Comparison of ENCODE assay signal across 17 cellular contexts in genomic region chr17:75266315-75267145, GRCh38. TPM values are rescaled to one million over a fixed set of nuclear protein-coding genes. Genes with fewer than 3 reads are reported as not detected.
DNase-seq lines count a peak whose midpoint lies in the region; ATAC-seq, FAIRE-seq and TF ChIP-seq lines count a peak whose summit lies in the region.
"Had no signal": no experiment of that assay in that cellular context is flagged by ENCODE, and none has a peak within 500 bp of the region (broad histone marks: within the 10 kb centered on the region; RNA-seq: fewer than 3 reads in every experiment).

No MANE protein-coding gene starts in this region.

- no peak overlapping the region for H2AK5ac ChIP-seq in H1 (ENCODE audit: low read depth, low read length)

- TF ChIP-seq POLR2A in HepG2 (IDR thresholded peaks at IDR 0.05; ENCODE audit: insufficient read depth in 1 of 2, low read depth in 2 of 2, low read length in 2 of 2) (0 out of 4 replicates have a peak, but pooled peaks of 1 of the 2 experiments have one; percentile 12), right lobe of liver (IDR thresholded peaks at IDR 0.05) (no peak), H1 (IDR thresholded peaks at IDR 0.05; ENCODE audit: control extremely low read depth in 1 of 2, low read depth in 2 of 2, low read length in 2 of 2) (0 out of 3 replicates have a peak, but pooled peaks of 1 of the 2 experiments have one; percentile 33)

- H2BK120ac ChIP-seq in H1 (replicated peaks; ENCODE audit: low read depth, low read length) = no peak overlapping the region

- peaks cover 21% of the 10 kb centered on the region for H3K79me2 ChIP-seq in HepG2 (ENCODE audit: insufficient read depth, low read length)
- H3K79me2 ChIP-seq in H1 (ENCODE audit: control insufficient read depth in 1 of 2, insufficient read depth in 2 of 2, low read length in 2 of 2) = peaks cover 0 to 12% of the 10 kb centered on the region in 2 experiments; a peak in 2 of 4 replicates

- H2AFZ ChIP-seq in HepG2 (ENCODE audit: low read length) (no peak overlapping the region), H1 (ENCODE audit: low read length) (no peak overlapping the region)

- H3K4me2 ChIP-seq in HepG2 (ENCODE audit: low read depth, low read length) (no peak overlapping the region), H1 (ENCODE audit: insufficient read depth in 1 of 2, low read depth in 2 of 2, low read length in 2 of 2) (no peak overlapping the region)

- ATAC-seq in HepG2 = no peak
- ATAC-seq in right lobe of liver = no peak
- ATAC-seq in HG03097 (IDR thresholded peaks at IDR 0.05; ENCODE audit: low FRiP score, unreplicated experiment) = no peak

- WGBS in HepG2 (ENCODE audit: low lambda C conversion rate) = 96% methylated on average over 12 of the region's 13 CpGs
- whole genome bisulfite sequencing in right lobe of liver (ENCODE audit: insufficient coverage, low coverage, low lambda C conversion rate, missing lambda C conversion rate) = 75% methylated on average over 2 of the region's 13 CpGs
- 87% methylated on average over 13 of the region's 13 CpGs; no CpG with 5 or more reads in 1 of the 2 experiments for WGBS in H1 (ENCODE audit: extremely low coverage in 1 of 2, insufficient coverage in 1 of 2, insufficient read length in 1 of 2, insufficient replicate concordance in 2 of 2, low coverage in 1 of 2, low lambda C conversion rate in 2 of 2, missing lambda C conversion rate in 1 of 2), 2 experiments

- no peak overlapping the region for H4K5ac ChIP-seq in H1 (ENCODE audit: insufficient read length, low read depth, low read length)

- no peak overlapping the region for H2BK20ac ChIP-seq in H1 (ENCODE audit: low read length)

- TF ChIP-seq RAD21 in HepG2 (CRISPR knock-in tag; IDR thresholded peaks at IDR 0.05) (no peak), H1 (IDR thresholded peaks at IDR 0.05 in 1 of 2, conservative IDR thresholded peaks at IDR 0.05 in 1 of 2; ENCODE audit: low read depth in 2 of 2, low read length in 2 of 2) (no peak)

- no peak overlapping the region for H3K56ac ChIP-seq in H1 (replicated peaks; ENCODE audit: insufficient read length, low read depth, low read length)

- no peak overlapping the region for H3K4ac ChIP-seq in H1 (replicated peaks; ENCODE audit: insufficient read length, low read depth, low read length)

- H3K23me2 ChIP-seq in H1 (ENCODE audit: low read depth, low read length) = peaks cover 20% of the 10 kb centered on the region

- no TSS peak for BruUV-seq in HepG2 (replicated peaks; lab: Mats Ljungman, UMichigan)

- no peak overlapping the region for H2BK15ac ChIP-seq in H1 (ENCODE audit: low read length)

- H3K14ac ChIP-seq in H1 (ENCODE audit: insufficient read length) = no peak overlapping the region

- H3K4me3 ChIP-seq in HepG2 (replicated peaks in 1 of 3; ENCODE audit: insufficient read depth in 1 of 3, low read depth in 2 of 3, low read length in 3 of 3) = no peak overlapping the region
- H3K4me3 ChIP-seq in right lobe of liver = no peak overlapping the region
- no peak overlapping the region for H3K4me3 ChIP-seq in H1 (ENCODE audit: extremely low read depth in 1 of 4, insufficient read depth in 2 of 4, low read depth in 3 of 4, low read length in 4 of 4)
- H3K4me3 ChIP-seq: testis had no signal

- intact Hi-C loops in HepG2 (cut with micrococcal nuclease; ENCODE audit: unreplicated experiment) = no loop called here
- intact Hi-C loops in right lobe of liver (cut with DNase I) = no loop called here

- H4K20me1 ChIP-seq in HepG2 (ENCODE audit: insufficient read depth, low read length) = no peaks in the 10 kb centered on the region
- peaks cover 2 to 7% of the 10 kb centered on the region in 2 experiments for H4K20me1 ChIP-seq in H1 (replicated peaks in 1 of 2; ENCODE audit: control insufficient read depth in 1 of 2, insufficient read depth in 2 of 2, low read length in 2 of 2)

- H2BK12ac ChIP-seq in H1 (ENCODE audit: low read depth, low read length) = no peak overlapping the region

- H3K9me3 ChIP-seq in HepG2 (ENCODE audit: low read length) (no peaks in the 10 kb centered on the region), right lobe of liver (no peaks in the 10 kb centered on the region), H1 (ENCODE audit: insufficient read depth in 2 of 2, low read depth in 1 of 2, low read length in 1 of 2) (no peaks in the 10 kb centered on the region)
- H3K9me3 ChIP-seq: testis had no signal

- H4K8ac ChIP-seq in H1 (ENCODE audit: extremely low read depth, insufficient read depth, low read length) = peak overlapping the region; percentile 29; the same call in 1 of the 2 replicates

- H3K79me1 ChIP-seq in H1 (ENCODE audit: low read depth, low read length) = no peaks in the 10 kb centered on the region

- no peaks in the 10 kb centered on the region; a peak in 1 of 5 replicates for H3K27me3 ChIP-seq in HepG2 (ENCODE audit: control insufficient read depth in 1 of 2, insufficient read depth in 2 of 2, low read length in 2 of 2)
- no peaks in the 10 kb centered on the region for H3K27me3 ChIP-seq in right lobe of liver
- no peaks in the 10 kb centered on the region for H3K27me3 ChIP-seq in H1 (replicated peaks in 1 of 4; ENCODE audit: control insufficient read depth in 3 of 4, extremely low read depth in 1 of 4, insufficient read depth in 3 of 4, low read length in 3 of 4)
- H3K27me3 ChIP-seq: testis had no signal

- in situ Hi-C loops in HepG2 (cut with HindIII; ENCODE audit: extremely low pct_ligation_motif_present, low pct_unique_long_range_greater_than_20kb) = loop anchor here (5.0 kb wide), 1 partner anchor 146 kb away; no protein-coding TSS in a partner anchor

- H3K36me3 ChIP-seq in HepG2 (replicated peaks in 1 of 2; ENCODE audit: control insufficient read depth in 1 of 2, insufficient read depth in 2 of 2, low read length in 2 of 2) = peaks cover 13 to 29% of the 10 kb centered on the region in 2 experiments
- peaks cover 0 to 27% (median 9%) of the 10 kb centered on the region in 4 donors for H3K36me3 ChIP-seq in right lobe of liver
- H3K36me3 ChIP-seq in H1 (ENCODE audit: control insufficient read depth in 2 of 4, insufficient read depth in 4 of 4, low read length in 3 of 4) = peaks cover 12 to 34% (median 25%) of the 10 kb centered on the region in 4 experiments

- H3K9ac ChIP-seq in HepG2 (ENCODE audit: insufficient read depth, low read depth, low read length) = no peak overlapping the region
- H3K9ac ChIP-seq in H1 (replicated peaks in 1 of 4; ENCODE audit: extremely low read depth in 1 of 4, low read depth in 3 of 4, low read length in 3 of 4) = no peak overlapping the region

- DNase-seq in HepG2 (ENCODE audit: low spot score) (no peak), right lobe of liver (no peak), NCI-H2196 (lab: John Stamatoyannopoulos, UW; ENCODE audit: unreplicated experiment) (peak; percentile 92), H1 (ENCODE audit: low read depth in 1 of 2, low spot score in 2 of 2) (no peak), substantia nigra (lab: John Stamatoyannopoulos, UW) (peak in 25 of 49 donors; percentile 13 to 68 (median 47)), medulla oblongata (ENCODE audit: extremely low spot score) (no peak), 8988T (no peak)
- DNase-seq: activated CD4-positive, CD25-positive, alpha-beta regulatory T cell treated with anti-CD3 and anti-CD28 coated beads, Interleukin-2, amount 50 U/mL, for 72 hours; effector CD4-positive, alpha-beta T cell; kidney; NCI-H1105; NCI-H345; stimulated activated CD4-positive, alpha-beta T cell treated with anti-CD3 and anti-CD28 coated beads, Interleukin-4, amount 100 ng/mL, for 24 hours; stimulated activated CD8-positive, alpha-beta memory T cell treated with anti-CD3 and anti-CD28 coated beads, Interleukin-4, amount 100 ng/mL, for 48 hours; T-helper 9 cell; testis had no signal

- H4K91ac ChIP-seq in H1 (replicated peaks; ENCODE audit: insufficient read length, low read length) = no peak overlapping the region

- no peak for FAIRE-seq in HepG2 (lab: Jason Lieb, UNC)
- no peak for FAIRE-seq in H1 (lab: Jason Lieb, UNC)
- FAIRE-seq: kidney had no signal

- CTCF ChIA-PET in HepG2 (lab: Yijun Ruan, JAX; ENCODE audit: low intra/inter-chr PET ratio, low total read pairs) (interaction anchor here (1.5 to 2.0 kb wide), 2 partner anchors 57 to 146 kb away, joined by 4 to 10 read pairs; no protein-coding TSS in a partner anchor), H1 (lab: Charles Lee; ENCODE audit: partially characterized antibody) (interaction anchor here (0.6 to 21.2 kb wide), 13 partner anchors 6 to 921 kb away, joined by 3 to 369 read pairs (median 4); partner anchors contain the start of genes GGA3, GRB2, MRPS7 and NT5C)

- no peak for TF ChIP-seq EP300 in HepG2 (IDR thresholded peaks at IDR 0.05; ENCODE audit: low read depth in 2 of 2, low read length in 2 of 2)
- TF ChIP-seq EP300 in HepG2 (CRISPR knock-in tag; IDR thresholded peaks at IDR 0.05; ENCODE audit: borderline replicate concordance) = no peak
- no peak for TF ChIP-seq EP300 in H1 (IDR thresholded peaks at IDR 0.05; ENCODE audit: borderline replicate concordance in 1 of 2, low read depth in 2 of 2, low read length in 2 of 2)

- no peak overlapping the region for H2BK5ac ChIP-seq in H1 (ENCODE audit: low read depth, low read length)

- POLR2A ChIA-PET in HepG2 (lab: Yijun Ruan, JAX) (interaction anchor here (1.2 to 6.6 kb wide), 3 partner anchors 84 to 139 kb away, joined by 3 to 43 read pairs (median 13); partner anchors contain the start of genes GRB2 and SUMO2), H1 (lab: Charles Lee; ENCODE audit: partially characterized antibody) (interaction anchor here (0.7 to 6.7 kb wide), 8 partner anchors 10 to 84 kb away, joined by 3 to 53 read pairs (median 4); partner anchors contain the start of genes SLC25A19 and SUMO2)

- no peak for TF ChIP-seq CTCF in HepG2 (CRISPR knock-in tag; IDR thresholded peaks at IDR 0.05)
- no peak for TF ChIP-seq CTCF in right lobe of liver (IDR thresholded peaks at IDR 0.05)
- TF ChIP-seq CTCF in H1 (IDR thresholded peaks at IDR 0.05; ENCODE audit: control extremely low read depth in 1 of 3, insufficient read depth in 1 of 3, low read depth in 1 of 3, low read length in 3 of 3) = no peak

- no peak overlapping the region for H3K23ac ChIP-seq in H1 (ENCODE audit: insufficient read length)

- H3K27ac ChIP-seq in HepG2 (ENCODE audit: extremely low read length, insufficient read depth, low read length) (peak overlapping the region; percentile 34), right lobe of liver (no peak overlapping the region), H1 (ENCODE audit: low read depth, low read length) (no peak overlapping the region), substantia nigra (ENCODE audit: low read depth, low read length, poor library complexity, severe bottlenecking) (peak overlapping the region; percentile 28)
- H3K27ac ChIP-seq: testis had no signal

- H3K18ac ChIP-seq in H1 (ENCODE audit: extremely low read depth, low read length) = no peak overlapping the region

- H3K4me1 ChIP-seq in HepG2 (ENCODE audit: insufficient read depth, low read length) = peaks cover 46% of the 10 kb centered on the region
- H3K4me1 ChIP-seq in right lobe of liver = peaks cover 2 to 12% (median 5%) of the 10 kb centered on the region in 4 donors
- peaks cover 0 to 7% (median 5%) of the 10 kb centered on the region in 4 experiments; a peak in 4 of 7 replicates for H3K4me1 ChIP-seq in H1 (replicated peaks in 1 of 4; ENCODE audit: control insufficient read depth in 3 of 4, insufficient read depth in 4 of 4, low read length in 3 of 4)

RNA-seq across cellular contexts. Expression of gene MIF4GD, which starts 4.5 kb away (rescaled TPM):
- total RNA-seq in HepG2 (2016; rRNA removed; fragmentation: Illumina TruSeq; extraction: Trizol) (12.4 and 14.0 TPM in 2 replicates), right lobe of liver (10 to 100 TPM in 2 of 6 experiments, 1 to 10 TPM in 4; 7.3 to 21.9 (median 8.2) TPM)
- total RNA-seq in HepG2 (2016; cell fraction: cytosol; rRNA removed; fragmentation: Illumina TruSeq; extraction: Trizol; ENCODE audit: low read depth) = 14.9 and 19.4 TPM in 2 replicates
- 12.4 and 12.8 TPM in 2 replicates for total RNA-seq in HepG2 (2016; cell fraction: insoluble cytoplasmic fraction; rRNA removed; fragmentation: Illumina TruSeq; extraction: Trizol)
- total RNA-seq in HepG2 (2016; cell fraction: membrane; rRNA removed; fragmentation: Illumina TruSeq; extraction: Trizol) = 20.2 and 27.4 TPM in 2 replicates
- 7.5 and 8.5 TPM in 2 replicates for total RNA-seq in HepG2 (2016; cell fraction: nucleus; rRNA removed; fragmentation: Illumina TruSeq; extraction: Trizol)
- polyA plus RNA-seq in HepG2 (2011; rRNA removed) (28.0 and 28.5 TPM in 2 replicates), H1 (2011; rRNA removed) (51.1 and 60.6 TPM in 2 replicates)
- 30.7 and 36.9 TPM in 2 replicates for polyA plus RNA-seq in HepG2 (2011; cell fraction: cytosol; rRNA removed)
- 22.5 and 28.6 TPM in 2 replicates for polyA plus RNA-seq in HepG2 (2011; cell fraction: nucleus; rRNA removed)
- polyA plus RNA-seq in HepG2 (2012) = 16.1 and 23.1 TPM in 2 replicates
- 24.3 and 26.9 TPM in 2 replicates for polyA plus RNA-seq in HepG2 (2016; cell fraction: cytosol; fragmentation: Illumina TruSeq; extraction: Trizol; ENCODE audit: low read depth)
- polyA plus RNA-seq in HepG2 (2016; cell fraction: insoluble cytoplasmic fraction; fragmentation: Illumina TruSeq; extraction: Trizol; ENCODE audit: low read depth) = 14.3 and 16.3 TPM in 2 replicates
- polyA plus RNA-seq in HepG2 (2016; cell fraction: membrane; fragmentation: Illumina TruSeq; extraction: Trizol; ENCODE audit: low read depth) = 22.6 and 27.4 TPM in 2 replicates
- polyA plus RNA-seq in HepG2 (2016; cell fraction: nucleus; fragmentation: Illumina TruSeq; extraction: Trizol; ENCODE audit: insufficient read depth, low read depth) = 16.3 and 18.0 TPM in 2 replicates
- 36.9 and 56.1 TPM in 2 replicates for polyA minus RNA-seq in HepG2 (2011; rRNA and poly(A)+ RNA removed; ENCODE audit: low replicate concordance)
- 8.3 and 10.2 TPM in 2 replicates for polyA minus RNA-seq in HepG2 (2011; cell fraction: cytosol; rRNA and poly(A)+ RNA removed)
- polyA minus RNA-seq in HepG2 (2011; cell fraction: nucleus; rRNA and poly(A)+ RNA removed) = 6.3 and 6.7 TPM in 2 replicates
- total RNA-seq in H1 (2021; fragmentation: NEBNext Ultra II Directional; extraction: Animal tissue kit (Norgen Biotek cat#: 25700)) = 16.1 and 17.5 TPM in 2 replicates
- polyA plus RNA-seq in H1 (2011; cell fraction: cytosol; rRNA removed) = 50.3 TPM
- polyA plus RNA-seq in H1 (2011; cell fraction: nucleus; rRNA removed) = 38.8 TPM
- 18.3 to 30.8 TPM (median 24.5 TPM) in 4 replicates for polyA plus RNA-seq in H1 (2012, experiment 1 of 2)
- polyA plus RNA-seq in H1 (2012, experiment 2 of 2) = 29.7 TPM
- polyA plus RNA-seq in H1 (2013, experiment 1 of 2) = 18.4 TPM
- polyA plus RNA-seq in H1 (2013, experiment 2 of 2) = 18.0 TPM
- polyA minus RNA-seq in H1 (2011; rRNA and poly(A)+ RNA removed) = 29.5 and 38.8 TPM in 2 replicates
- 10.4 TPM for polyA minus RNA-seq in H1 (2011; cell fraction: cytosol; rRNA and poly(A)+ RNA removed)
- polyA minus RNA-seq in H1 (2011; cell fraction: nucleus; rRNA and poly(A)+ RNA removed) = 13.0 TPM

RNA-seq across cellular contexts. Expression of gene MRPS7, which starts 4.9 kb away (rescaled TPM):
- total RNA-seq in HepG2 (2016; rRNA removed; fragmentation: Illumina TruSeq; extraction: Trizol) (162 and 184 TPM in 2 replicates), right lobe of liver (10 to 100 TPM; 29.6 to 37.2 (median 33.7) TPM)
- 134 and 137 TPM in 2 replicates for total RNA-seq in HepG2 (2016; cell fraction: cytosol; rRNA removed; fragmentation: Illumina TruSeq; extraction: Trizol; ENCODE audit: low read depth)
- 167 and 201 TPM in 2 replicates for total RNA-seq in HepG2 (2016; cell fraction: insoluble cytoplasmic fraction; rRNA removed; fragmentation: Illumina TruSeq; extraction: Trizol)
- 80.5 and 88.4 TPM in 2 replicates for total RNA-seq in HepG2 (2016; cell fraction: membrane; rRNA removed; fragmentation: Illumina TruSeq; extraction: Trizol)
- total RNA-seq in HepG2 (2016; cell fraction: nucleus; rRNA removed; fragmentation: Illumina TruSeq; extraction: Trizol) = 68.8 and 73.8 TPM in 2 replicates
- polyA plus RNA-seq in HepG2 (2011; rRNA removed) (94.2 and 97.0 TPM in 2 replicates), H1 (2011; rRNA removed) (53.9 and 63.4 TPM in 2 replicates)
- polyA plus RNA-seq in HepG2 (2011; cell fraction: cytosol; rRNA removed) = 87.2 and 95.5 TPM in 2 replicates
- polyA plus RNA-seq in HepG2 (2011; cell fraction: nucleus; rRNA removed) = 63.3 and 73.0 TPM in 2 replicates
- polyA plus RNA-seq in HepG2 (2012) = 72.9 and 76.0 TPM in 2 replicates
- 45.6 and 49.3 TPM in 2 replicates for polyA plus RNA-seq in HepG2 (2016; cell fraction: cytosol; fragmentation: Illumina TruSeq; extraction: Trizol; ENCODE audit: low read depth)
- polyA plus RNA-seq in HepG2 (2016; cell fraction: insoluble cytoplasmic fraction; fragmentation: Illumina TruSeq; extraction: Trizol; ENCODE audit: low read depth) = 166 and 186 TPM in 2 replicates
- polyA plus RNA-seq in HepG2 (2016; cell fraction: membrane; fragmentation: Illumina TruSeq; extraction: Trizol; ENCODE audit: low read depth) = 55.3 and 55.7 TPM in 2 replicates
- polyA plus RNA-seq in HepG2 (2016; cell fraction: nucleus; fragmentation: Illumina TruSeq; extraction: Trizol; ENCODE audit: insufficient read depth, low read depth) = 89.9 and 111 TPM in 2 replicates
- 59.7 and 76.4 TPM in 2 replicates for polyA minus RNA-seq in HepG2 (2011; rRNA and poly(A)+ RNA removed; ENCODE audit: low replicate concordance)
- 39.8 and 44.1 TPM in 2 replicates for polyA minus RNA-seq in HepG2 (2011; cell fraction: cytosol; rRNA and poly(A)+ RNA removed)
- 72.5 and 79.3 TPM in 2 replicates for polyA minus RNA-seq in HepG2 (2011; cell fraction: nucleus; rRNA and poly(A)+ RNA removed)
- total RNA-seq in H1 (2021; fragmentation: NEBNext Ultra II Directional; extraction: Animal tissue kit (Norgen Biotek cat#: 25700)) = 75.5 and 79.4 TPM in 2 replicates
- 88.1 TPM for polyA plus RNA-seq in H1 (2011; cell fraction: cytosol; rRNA removed)
- 48.6 TPM for polyA plus RNA-seq in H1 (2011; cell fraction: nucleus; rRNA removed)
- polyA plus RNA-seq in H1 (2012, experiment 1 of 2) = 85.8 to 103 TPM (median 95.2 TPM) in 4 replicates
- polyA plus RNA-seq in H1 (2012, experiment 2 of 2) = 53.8 TPM
- 58.9 TPM for polyA plus RNA-seq in H1 (2013, experiment 1 of 2)
- 58.5 TPM for polyA plus RNA-seq in H1 (2013, experiment 2 of 2)
- 60.9 and 63.9 TPM in 2 replicates for polyA minus RNA-seq in H1 (2011; rRNA and poly(A)+ RNA removed)
- 31.1 TPM for polyA minus RNA-seq in H1 (2011; cell fraction: cytosol; rRNA and poly(A)+ RNA removed)
- polyA minus RNA-seq in H1 (2011; cell fraction: nucleus; rRNA and poly(A)+ RNA removed) = 38.1 TPM

RNA-seq across cellular contexts. Expression of gene GGA3, which starts 5.1 kb away (rescaled TPM):
- total RNA-seq in HepG2 (2016; rRNA removed; fragmentation: Illumina TruSeq; extraction: Trizol) = 20.9 and 28.4 TPM in 2 replicates
- total RNA-seq in HepG2 (2016; cell fraction: cytosol; rRNA removed; fragmentation: Illumina TruSeq; extraction: Trizol; ENCODE audit: low read depth) = 27.6 and 36.0 TPM in 2 replicates
- 19.3 and 27.1 TPM in 2 replicates for total RNA-seq in HepG2 (2016; cell fraction: insoluble cytoplasmic fraction; rRNA removed; fragmentation: Illumina TruSeq; extraction: Trizol)
- total RNA-seq in HepG2 (2016; cell fraction: membrane; rRNA removed; fragmentation: Illumina TruSeq; extraction: Trizol) = 16.9 and 18.9 TPM in 2 replicates
- total RNA-seq in HepG2 (2016; cell fraction: nucleus; rRNA removed; fragmentation: Illumina TruSeq; extraction: Trizol) = 36.9 and 38.2 TPM in 2 replicates
- polyA plus RNA-seq in HepG2 (2011; rRNA removed) = 43.7 and 50.1 TPM in 2 replicates
- 13.5 and 14.0 TPM in 2 replicates for polyA plus RNA-seq in HepG2 (2011; cell fraction: cytosol; rRNA removed)
- 250 and 284 TPM in 2 replicates for polyA plus RNA-seq in HepG2 (2011; cell fraction: nucleus; rRNA removed)
- 35.6 and 46.6 TPM in 2 replicates for polyA plus RNA-seq in HepG2 (2012)
- polyA plus RNA-seq in HepG2 (2016; cell fraction: cytosol; fragmentation: Illumina TruSeq; extraction: Trizol; ENCODE audit: low read depth) = 2.6 and 2.9 TPM in 2 replicates
- polyA plus RNA-seq in HepG2 (2016; cell fraction: insoluble cytoplasmic fraction; fragmentation: Illumina TruSeq; extraction: Trizol; ENCODE audit: low read depth) = 14.5 and 18.7 TPM in 2 replicates
- 7.5 and 8.4 TPM in 2 replicates for polyA plus RNA-seq in HepG2 (2016; cell fraction: membrane; fragmentation: Illumina TruSeq; extraction: Trizol; ENCODE audit: low read depth)
- 131 and 138 TPM in 2 replicates for polyA plus RNA-seq in HepG2 (2016; cell fraction: nucleus; fragmentation: Illumina TruSeq; extraction: Trizol; ENCODE audit: insufficient read depth, low read depth)
- 45.8 and 47.5 TPM in 2 replicates for polyA minus RNA-seq in HepG2 (2011; rRNA and poly(A)+ RNA removed; ENCODE audit: low replicate concordance)
- 11.4 and 16.5 TPM in 2 replicates for polyA minus RNA-seq in HepG2 (2011; cell fraction: cytosol; rRNA and poly(A)+ RNA removed)
- 60.0 and 81.4 TPM in 2 replicates for polyA minus RNA-seq in HepG2 (2011; cell fraction: nucleus; rRNA and poly(A)+ RNA removed)
- total RNA-seq in right lobe of liver = 10 to 100 TPM; 12.4 to 18.9 (median 15.8) TPM
- 54.2 and 60.0 TPM in 2 replicates for total RNA-seq in H1 (2021; fragmentation: NEBNext Ultra II Directional; extraction: Animal tissue kit (Norgen Biotek cat#: 25700))
- polyA plus RNA-seq in H1 (2011; rRNA removed) = 40.6 and 53.8 TPM in 2 replicates
- 33.2 TPM for polyA plus RNA-seq in H1 (2011; cell fraction: cytosol; rRNA removed)
- 198 TPM for polyA plus RNA-seq in H1 (2011; cell fraction: nucleus; rRNA removed)
- 46.1 to 56.0 TPM (median 51.1 TPM) in 4 replicates for polyA plus RNA-seq in H1 (2012, experiment 1 of 2)
- 34.9 TPM for polyA plus RNA-seq in H1 (2012, experiment 2 of 2)
- polyA plus RNA-seq in H1 (2013, experiment 1 of 2) = 29.5 TPM
- polyA plus RNA-seq in H1 (2013, experiment 2 of 2) = 29.5 TPM
- polyA minus RNA-seq in H1 (2011; rRNA and poly(A)+ RNA removed) = 68.7 and 69.3 TPM in 2 replicates
- polyA minus RNA-seq in H1 (2011; cell fraction: cytosol; rRNA and poly(A)+ RNA removed) = 27.2 TPM
- 63.3 TPM for polyA minus RNA-seq in H1 (2011; cell fraction: nucleus; rRNA and poly(A)+ RNA removed)

RNA-seq across cellular contexts. Expression of gene SLC25A19, which starts 22.7 kb away (rescaled TPM):
- total RNA-seq in HepG2 (2016; rRNA removed; fragmentation: Illumina TruSeq; extraction: Trizol) (41.4 and 42.2 TPM in 2 replicates), right lobe of liver (10 to 100 TPM in 2 of 6 experiments, 1 to 10 TPM in 4; 3.8 to 13.4 (median 7.3) TPM)
- 27.2 and 31.3 TPM in 2 replicates for total RNA-seq in HepG2 (2016; cell fraction: cytosol; rRNA removed; fragmentation: Illumina TruSeq; extraction: Trizol; ENCODE audit: low read depth)
- total RNA-seq in HepG2 (2016; cell fraction: insoluble cytoplasmic fraction; rRNA removed; fragmentation: Illumina TruSeq; extraction: Trizol) = 37.5 and 41.8 TPM in 2 replicates
- 45.2 and 53.1 TPM in 2 replicates for total RNA-seq in HepG2 (2016; cell fraction: membrane; rRNA removed; fragmentation: Illumina TruSeq; extraction: Trizol)
- total RNA-seq in HepG2 (2016; cell fraction: nucleus; rRNA removed; fragmentation: Illumina TruSeq; extraction: Trizol) = 24.9 and 25.1 TPM in 2 replicates
- polyA plus RNA-seq in HepG2 (2011; rRNA removed) (24.4 and 27.7 TPM in 2 replicates), H1 (2011; rRNA removed) (32.6 and 34.2 TPM in 2 replicates)
- 26.0 and 29.6 TPM in 2 replicates for polyA plus RNA-seq in HepG2 (2011; cell fraction: cytosol; rRNA removed)
- 33.6 and 35.5 TPM in 2 replicates for polyA plus RNA-seq in HepG2 (2011; cell fraction: nucleus; rRNA removed)
- 16.6 and 24.7 TPM in 2 replicates for polyA plus RNA-seq in HepG2 (2012)
- polyA plus RNA-seq in HepG2 (2016; cell fraction: cytosol; fragmentation: Illumina TruSeq; extraction: Trizol; ENCODE audit: low read depth) = 24.2 and 31.6 TPM in 2 replicates
- polyA plus RNA-seq in HepG2 (2016; cell fraction: insoluble cytoplasmic fraction; fragmentation: Illumina TruSeq; extraction: Trizol; ENCODE audit: low read depth) = 47.0 and 51.5 TPM in 2 replicates
- 34.4 and 46.3 TPM in 2 replicates for polyA plus RNA-seq in HepG2 (2016; cell fraction: membrane; fragmentation: Illumina TruSeq; extraction: Trizol; ENCODE audit: low read depth)
- polyA plus RNA-seq in HepG2 (2016; cell fraction: nucleus; fragmentation: Illumina TruSeq; extraction: Trizol; ENCODE audit: insufficient read depth, low read depth) = 42.3 and 47.3 TPM in 2 replicates
- polyA minus RNA-seq in HepG2 (2011; rRNA and poly(A)+ RNA removed; ENCODE audit: low replicate concordance) = 17.3 and 57.6 TPM in 2 replicates
- 9.2 and 11.1 TPM in 2 replicates for polyA minus RNA-seq in HepG2 (2011; cell fraction: cytosol; rRNA and poly(A)+ RNA removed)
- polyA minus RNA-seq in HepG2 (2011; cell fraction: nucleus; rRNA and poly(A)+ RNA removed) = 14.4 and 14.5 TPM in 2 replicates
- total RNA-seq in H1 (2021; fragmentation: NEBNext Ultra II Directional; extraction: Animal tissue kit (Norgen Biotek cat#: 25700)) = 28.6 and 33.3 TPM in 2 replicates
- 28.9 TPM for polyA plus RNA-seq in H1 (2011; cell fraction: cytosol; rRNA removed)
- polyA plus RNA-seq in H1 (2011; cell fraction: nucleus; rRNA removed) = 28.4 TPM
- 18.5 to 29.1 TPM (median 25.6 TPM) in 4 replicates for polyA plus RNA-seq in H1 (2012, experiment 1 of 2)
- 29.7 TPM for polyA plus RNA-seq in H1 (2012, experiment 2 of 2)
- polyA plus RNA-seq in H1 (2013, experiment 1 of 2) = 26.5 TPM
- polyA plus RNA-seq in H1 (2013, experiment 2 of 2) = 25.1 TPM
- polyA minus RNA-seq in H1 (2011; rRNA and poly(A)+ RNA removed) = 19.6 and 21.1 TPM in 2 replicates
- polyA minus RNA-seq in H1 (2011; cell fraction: cytosol; rRNA and poly(A)+ RNA removed) = 10.9 TPM
- polyA minus RNA-seq in H1 (2011; cell fraction: nucleus; rRNA and poly(A)+ RNA removed) = 18.0 TPM

Comparison
In these comparisons a context has a peak if more than half of its experiments do, and no peak if none do; other contexts are left out.
1. H3K27ac ChIP-seq: peak in HepG2 (single experiment) and substantia nigra (single experiment); none in right lobe of liver (0 of 3) and H1 (single experiment).
2. DNase-seq: peak in NCI-H2196 (single experiment) and substantia nigra (25 of 49); none in HepG2 (single experiment), right lobe of liver (0 of 3), H1 (0 of 2), medulla oblongata (single experiment) and 8988T (single experiment).
3. Of the 41 proteins assayed by ChIP-seq in both HepG2 and H1: peak only in HepG2: none; only in H1: none; in both: KDM1A; in neither: 39; mixed calls (peak in some experiments, not most) for 1.